ENCODE assay signal across 8 cellular contexts in genomic region chr3:127775398-127776109, GRCh38. TPM values are rescaled to one million over a fixed set of nuclear protein-coding genes. Genes with fewer than 3 reads are reported as not detected.
DNase-seq lines count a peak whose midpoint lies in the region; ATAC-seq, FAIRE-seq and TF ChIP-seq lines count a peak whose summit lies in the region.

No MANE protein-coding gene starts in this region.

- DNase-seq in DMS153 (lab: John Stamatoyannopoulos, UW), result peak; percentile 92
- DNase-seq in NCI-H1417 treated with DMSO at 0.1 percent for 48 hours (lab: John Stamatoyannopoulos, UW), result peak; percentile 65
- no peak for DNase-seq in SK-N-DZ (ENCODE audit: low spot score)
- DNase-seq in D721Med (ENCODE audit: insufficient read length, low spot score), result no peak
- DNase-seq in T-cell, result no peak

- POLR2A ChIA-PET in T-cell (lab: Charles Lee), result no interaction called here

- H3K4me3 Mint-ChIP-seq in brain (peak overlapping the region in 1 of 5 experiments; percentile 2), T-cell (no peak overlapping the region)

- ATAC-seq in T-cell (replicated peaks in 1 of 4), result no peak
- no peak for ATAC-seq in HG02938 (IDR thresholded peaks at IDR 0.05; ENCODE audit: unreplicated experiment)

- TF ChIP-seq CTCF in brain (conservative IDR thresholded peaks at IDR 0.05) (no peak), D721Med (IDR thresholded peaks at IDR 0.05; ENCODE audit: insufficient read depth, missing control alignments) (no peak)

- H3K27me3 Mint-ChIP-seq in brain (no peaks in the 10 kb centered on the region), T-cell (no peaks in the 10 kb centered on the region)

- peaks cover 23% of the 10 kb centered on the region for H3K4me1 ChIP-seq in mesodermal cell (ENCODE audit: control insufficient read depth, insufficient read depth, low read length, poor library complexity, severe bottlenecking)

- peak overlapping the region; percentile 21 to 78 (median 62) for H3K27ac Mint-ChIP-seq in brain
- no peak overlapping the region for H3K27ac Mint-ChIP-seq in T-cell

- peaks cover 9% of the 10 kb centered on the region for H3K9me3 ChIP-seq in mesodermal cell (ENCODE audit: control insufficient read depth, low read length)

- FAIRE-seq in D721Med (lab: Jason Lieb, UNC), result no peak

- peaks cover 5 to 10% (median 7%) of the 10 kb centered on the region in 5 experiments for H3K9me3 Mint-ChIP-seq in brain
- no peaks in the 10 kb centered on the region for H3K9me3 Mint-ChIP-seq in T-cell

- H3K36me3 ChIP-seq in mesodermal cell (ENCODE audit: control insufficient read depth, insufficient read depth, low read length), result no peaks in the 10 kb centered on the region

- H3K36me3 Mint-ChIP-seq in brain (no peaks in the 10 kb centered on the region), T-cell (no peaks in the 10 kb centered on the region)

- WGBS in mesodermal cell (ENCODE audit: insufficient coverage in 2 of 2), 2 experiments, result 63 to 64% methylated on average over 8 to 16 of the region's 17 CpGs

- peak overlapping the region; percentile 41 for H3K27ac ChIP-seq in mesodermal cell (ENCODE audit: low read depth, low read length, severe bottlenecking)

- H3K4me3 ChIP-seq in mesodermal cell (ENCODE audit: extremely low read depth, insufficient read depth, low read length, poor library complexity, severe bottlenecking), result no peak overlapping the region

- CTCF ChIA-PET in T-cell (lab: Charles Lee), result no interaction called here

- peaks cover 41% of the 10 kb centered on the region for H3K4me1 Mint-ChIP-seq in brain
- peaks cover 0 to 3% (median 0%) of the 10 kb centered on the region in 3 donors for H3K4me1 Mint-ChIP-seq in T-cell

RNA-seq across cellular contexts. Expression of gene MGLL, which starts 46.8 kb away (rescaled TPM):
- 58.2 TPM for polyA plus RNA-seq in brain (ENCODE audit: insufficient read depth, low read depth, low replicate concordance)
- 3.9 TPM for polyA plus RNA-seq in mesodermal cell (2013, experiment 1 of 2)
- polyA plus RNA-seq in mesodermal cell (2013, experiment 2 of 2), result 4.0 TPM
- not detected in 2 replicates for polyA plus RNA-seq in SK-N-DZ (2014; cell fraction: cytosol; rRNA removed)
- polyA plus RNA-seq in SK-N-DZ (2014; cell fraction: nucleus; rRNA removed), result not detected in 2 replicates
- 1 to 10 TPM in 4 of 5 donors, under 1 TPM in 1; 0.78 to 3.7 (median 1.8) TPM for total RNA-seq in T-cell

Comparison
In these comparisons a context has a peak if more than half of its experiments do, and no peak if none do; other contexts are left out.
1. DNase-seq: peak in DMS153 (single experiment) and NCI-H1417 treated with DMSO at 0.1 percent for 48 hours (single experiment); none in SK-N-DZ (single experiment), D721Med (single experiment) and T-cell (0 of 34).
2. H3K27ac Mint-ChIP-seq: peak in brain (5 of 5); none in T-cell (0 of 2).